In the genomic region with DNA sequence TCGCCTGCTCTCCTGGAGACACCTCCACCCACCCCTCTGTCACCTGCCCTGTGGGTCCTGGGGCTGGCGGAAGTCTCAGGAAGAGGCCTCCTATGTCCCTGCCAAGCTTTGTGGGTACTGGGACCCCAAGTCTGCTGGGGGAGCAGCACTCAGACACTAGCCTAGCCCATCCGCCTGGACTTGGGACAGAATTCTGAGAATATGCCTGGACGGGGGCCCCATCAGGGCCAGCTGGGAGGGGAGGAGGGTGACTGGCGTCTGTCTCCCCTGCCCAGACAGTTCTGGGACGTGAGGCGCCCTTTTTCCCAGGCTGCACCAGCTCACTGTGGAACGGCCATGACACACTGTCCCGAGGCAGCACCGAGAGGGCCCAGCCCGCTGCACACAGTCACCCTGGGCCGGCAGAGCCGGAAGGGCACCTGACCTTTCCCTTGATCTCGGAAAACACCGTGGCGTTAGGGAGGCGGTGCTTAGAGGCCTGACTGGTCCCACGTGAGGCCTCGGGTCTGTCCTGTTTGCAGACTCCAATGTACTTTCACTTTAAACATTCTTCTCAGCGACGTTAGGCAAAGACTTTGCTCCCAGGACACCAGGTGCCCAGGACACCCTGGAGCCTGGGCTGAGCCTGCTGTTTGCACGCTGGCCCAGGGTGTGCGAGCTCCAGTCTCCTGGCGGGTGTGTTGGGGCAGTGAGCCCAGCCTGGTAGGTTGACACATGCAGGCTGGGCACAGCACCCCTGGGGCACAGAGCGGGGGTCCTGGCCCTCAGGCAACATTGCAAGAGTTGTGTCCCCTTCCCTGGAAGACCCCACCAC, we compare ENCODE assay signal across 11 cellular contexts. TPM values are rescaled to one million over a fixed set of nuclear protein-coding genes. Genes with fewer than 3 reads are reported as not detected.
DNase-seq lines count a peak whose midpoint lies in the region; TF ChIP-seq lines count a peak whose summit lies in the region.
"Had no signal": no experiment of that assay in that cellular context is flagged by ENCODE, and none has a peak within 500 bp of the region (broad histone marks: within the 10 kb centered on the region; RNA-seq: fewer than 3 reads in every experiment).

No MANE protein-coding gene starts in this region.

- peaks cover 0 to 2% of the 10 kb centered on the region in 2 donors for H3K27me3 Mint-ChIP-seq in CD4-positive, alpha-beta memory T cell
- H3K27me3 Mint-ChIP-seq in activated naive CD4-positive, alpha-beta T cell treated with anti-CD3 and anti-CD28 coated beads, Interleukin-2, amount 10 ng/mL, durations not matched to agents 7 days and 5 days = peaks cover 26% of the 10 kb centered on the region

- no peaks in the 10 kb centered on the region for H3K79me2 ChIP-seq in hepatocyte

- H3K9me3 Mint-ChIP-seq in CD4-positive, alpha-beta memory T cell = no peaks in the 10 kb centered on the region
- no peaks in the 10 kb centered on the region for H3K9me3 Mint-ChIP-seq in activated naive CD4-positive, alpha-beta T cell treated with anti-CD3 and anti-CD28 coated beads, Interleukin-2, amount 10 ng/mL, durations not matched to agents 7 days and 5 days

- H3K27ac ChIP-seq in RWPE1 (peak overlapping the region; percentile 39), hepatocyte (peak overlapping the region; percentile 96)
- no peak overlapping the region for H3K27ac ChIP-seq in CD4-positive, alpha-beta memory T cell (ENCODE audit: low read depth, low read length)

- H3K36me3 Mint-ChIP-seq in CD4-positive, alpha-beta memory T cell = no peaks in the 10 kb centered on the region
- peaks cover 2% of the 10 kb centered on the region for H3K36me3 Mint-ChIP-seq in activated naive CD4-positive, alpha-beta T cell treated with anti-CD3 and anti-CD28 coated beads, Interleukin-2, amount 10 ng/mL, durations not matched to agents 7 days and 5 days

- no peak overlapping the region for H2AFZ ChIP-seq in hepatocyte

- no peaks in the 10 kb centered on the region for H3K9me3 ChIP-seq in hepatocyte (ENCODE audit: low read depth)
- no peaks in the 10 kb centered on the region for H3K9me3 ChIP-seq in CD4-positive, alpha-beta memory T cell (ENCODE audit: control insufficient read depth in 1 of 2, low read length in 2 of 2)

- H3K36me3 ChIP-seq in hepatocyte (replicated peaks; ENCODE audit: insufficient read depth, low read depth) = no peaks in the 10 kb centered on the region
- H3K36me3 ChIP-seq in CD4-positive, alpha-beta memory T cell (ENCODE audit: insufficient read depth, low read length) = no peaks in the 10 kb centered on the region

- H4K20me1 ChIP-seq in hepatocyte (ENCODE audit: insufficient read depth, poor library complexity, severe bottlenecking) = no peaks in the 10 kb centered on the region

- 57% methylated on average over 25 of the region's 25 CpGs for WGBS in hepatocyte (ENCODE audit: low lambda C conversion rate, missing lambda C conversion rate)

- CTCF ChIA-PET in RWPE1 (lab: Yijun Ruan, JAX) (interaction anchor here (0.6 kb wide), 1 partner anchor 94 kb away, joined by 3 read pairs; no protein-coding TSS in a partner anchor), HEK293T (lab: Yijun Ruan, JAX) (no interaction called here)
- CTCF ChIA-PET in CD4-positive, alpha-beta memory T cell (lab: Charles Lee; ENCODE audit: partially characterized antibody) = no interaction called here
- CTCF ChIA-PET in activated naive CD4-positive, alpha-beta T cell treated with anti-CD3 and anti-CD28 coated beads, Interleukin-2, amount 10 ng/mL, durations not matched to agents 7 days and 5 days (lab: Charles Lee) = no interaction called here

- peaks cover 34% of the 10 kb centered on the region for H3K4me1 ChIP-seq in hepatocyte (ENCODE audit: insufficient read depth)
- H3K4me1 ChIP-seq in CD4-positive, alpha-beta memory T cell (ENCODE audit: insufficient read depth, low read length) = peaks cover 9% of the 10 kb centered on the region

- TF ChIP-seq CTCF in GM12865 (IDR thresholded peaks at IDR 0.05; ENCODE audit: insufficient read depth, low read depth, low read length, missing control alignments) (no peak), RWPE1 (conservative IDR thresholded peaks at IDR 0.05; ENCODE audit: low read depth) (no peak), hepatocyte (IDR thresholded peaks at IDR 0.05; ENCODE audit: poor library complexity) (no peak)

- H3K4me2 ChIP-seq in hepatocyte = peak overlapping the region; percentile 66

- H3K27ac Mint-ChIP-seq in CD4-positive, alpha-beta memory T cell = no peak overlapping the region
- no peak overlapping the region for H3K27ac Mint-ChIP-seq in activated naive CD4-positive, alpha-beta T cell treated with anti-CD3 and anti-CD28 coated beads, Interleukin-2, amount 10 ng/mL, durations not matched to agents 7 days and 5 days

- H3K27me3 ChIP-seq in hepatocyte = peaks cover 8% of the 10 kb centered on the region
- no peaks in the 10 kb centered on the region for H3K27me3 ChIP-seq in CD4-positive, alpha-beta memory T cell (ENCODE audit: insufficient read depth, low read length)

- H3K4me3 ChIP-seq in GM12865 (ENCODE audit: low read depth, low read length) (peak overlapping the region; percentile 39), hepatocyte (no peak overlapping the region)
- no peak overlapping the region for H3K4me3 ChIP-seq in CD4-positive, alpha-beta memory T cell (ENCODE audit: low read length in 2 of 2)

- DNase-seq in GM12865 (ENCODE audit: low read depth) = peak; percentile 89
- no peak for DNase-seq in RWPE1 (ENCODE audit: low spot score)
- DNase-seq in hepatocyte (ENCODE audit: low spot score) = peak; percentile 92
- DNase-seq in renal cortical epithelial cell (ENCODE audit: low read depth) = peak; percentile 90
- no peak for DNase-seq in HEK293T (ENCODE audit: extremely low spot score)
- DNase-seq in CD4-positive, alpha-beta memory T cell = no peak
- DNase-seq in activated naive CD4-positive, alpha-beta T cell treated with anti-CD3 and anti-CD28 coated beads, Interleukin-2, amount 10 ng/mL, durations not matched to agents 7 days and 5 days = no peak
- DNase-seq in foreskin melanocyte = no peak
- DNase-seq: aorta; DND-41; stimulated activated CD4-positive, alpha-beta T cell treated with anti-CD3 and anti-CD28 coated beads, Interleukin-4, amount 100 ng/mL, for 4 hours had no signal

- no peaks in the 10 kb centered on the region for H3K9me2 ChIP-seq in hepatocyte (replicated peaks; ENCODE audit: insufficient read depth)

- H3K4me1 Mint-ChIP-seq in CD4-positive, alpha-beta memory T cell = peaks cover 0 to 8% (median under 1%) of the 10 kb centered on the region in 4 donors
- H3K4me1 Mint-ChIP-seq in activated naive CD4-positive, alpha-beta T cell treated with anti-CD3 and anti-CD28 coated beads, Interleukin-2, amount 10 ng/mL, durations not matched to agents 7 days and 5 days = peaks cover 8% of the 10 kb centered on the region

- no peak overlapping the region for H3K4me3 Mint-ChIP-seq in CD4-positive, alpha-beta memory T cell
- no peak overlapping the region for H3K4me3 Mint-ChIP-seq in activated naive CD4-positive, alpha-beta T cell treated with anti-CD3 and anti-CD28 coated beads, Interleukin-2, amount 10 ng/mL, durations not matched to agents 7 days and 5 days

- intact Hi-C loops in CD4-positive, alpha-beta memory T cell (cut with micrococcal nuclease) = no loop called here

- POLR2A ChIA-PET in RWPE1 (lab: Yijun Ruan, JAX; ENCODE audit: low non-redundant PET) (no interaction called here), HEK293T (lab: Yijun Ruan, JAX) (no interaction called here)
- POLR2A ChIA-PET in CD4-positive, alpha-beta memory T cell (lab: Charles Lee; ENCODE audit: partially characterized antibody) = interaction anchor here (0.8 kb wide), 1 partner anchor 320 kb away, joined by 5 read pairs; no protein-coding TSS in a partner anchor

TF ChIP-seq in HEK293T, 16 proteins besides CTCF, POLR2A, EP300 and RAD21:
- no peak for TF ChIP-seq SP1 (IDR thresholded peaks at IDR 0.05)
- no peak for TF ChIP-seq ELF4 (IDR thresholded peaks at IDR 0.05)
- TF ChIP-seq NFRKB (IDR thresholded peaks at IDR 0.05) = no peak
- no peak for TF ChIP-seq CTBP1 (IDR thresholded peaks at IDR 0.05; ENCODE audit: borderline replicate concordance)
- no peak for TF ChIP-seq L3MBTL2 (conservative IDR thresholded peaks at IDR 0.05)
- no peak for TF ChIP-seq SUZ12 (IDR thresholded peaks at IDR 0.05)
- TF ChIP-seq ARNT (IDR thresholded peaks at IDR 0.05) = no peak

RNA-seq across cellular contexts. Expression of gene SLC26A1, which starts 0.7 kb away (rescaled TPM):
- total RNA-seq in hepatocyte (11.9 and 12.6 TPM in 2 replicates), renal cortical epithelial cell (1.4 and 3.1 TPM in 2 replicates)
- polyA plus RNA-seq in hepatocyte = 9.0 and 9.1 TPM in 2 replicates
- total RNA-seq in CD4-positive, alpha-beta memory T cell = 1 to 10 TPM in 1 of 2 experiments, under 1 TPM in 1; 0.55 to 1.6 TPM
- 1 to 10 TPM in 1 of 2 donors, under 1 TPM in 1; 0.59 to 1.0 TPM for polyA plus RNA-seq in CD4-positive, alpha-beta memory T cell

RNA-seq across cellular contexts. Expression of gene IDUA, which starts 5.7 kb away (rescaled TPM):
- total RNA-seq in hepatocyte = 13.1 and 15.5 TPM in 2 replicates
- 82.6 and 103 TPM in 2 replicates for polyA plus RNA-seq in hepatocyte
- 3.3 and 21.0 TPM in 2 replicates for total RNA-seq in renal cortical epithelial cell
- total RNA-seq in CD4-positive, alpha-beta memory T cell = 10 to 100 TPM; 63.0 to 64.1 TPM
- polyA plus RNA-seq in CD4-positive, alpha-beta memory T cell = 10 to 100 TPM in 1 of 2 donors, 1 to 10 TPM in 1; 5.0 to 14.4 TPM

RNA-seq across cellular contexts. Expression of gene FGFRL1, which starts 18.9 kb away (rescaled TPM):
- total RNA-seq in hepatocyte = 23.1 and 28.1 TPM in 2 replicates
- 27.8 and 34.0 TPM in 2 replicates for polyA plus RNA-seq in hepatocyte
- 14.1 and 48.5 TPM in 2 replicates for total RNA-seq in renal cortical epithelial cell
- total RNA-seq in CD4-positive, alpha-beta memory T cell = 10 to 100 TPM; 22.4 TPM
- 1 to 10 TPM in 1 of 2 donors, under 1 TPM in 1; 0.64 to 2.3 TPM for polyA plus RNA-seq in CD4-positive, alpha-beta memory T cell

RNA-seq across cellular contexts. Expression of gene DGKQ, which starts 19.1 kb away (rescaled TPM):
- total RNA-seq in hepatocyte (13.8 and 17.4 TPM in 2 replicates), renal cortical epithelial cell (21.8 and 23.8 TPM in 2 replicates)
- 20.7 and 21.1 TPM in 2 replicates for polyA plus RNA-seq in hepatocyte
- 10 to 100 TPM; 25.9 to 29.6 TPM for total RNA-seq in CD4-positive, alpha-beta memory T cell
- polyA plus RNA-seq in CD4-positive, alpha-beta memory T cell = 10 to 100 TPM in 1 of 2 donors, 1 to 10 TPM in 1; 1.9 to 10.6 TPM

Comparison
In these comparisons a context has a peak if more than half of its experiments do, and no peak if none do; other contexts are left out.
1. DNase-seq: peak in GM12865 (single experiment), hepatocyte (single experiment) and renal cortical epithelial cell (single experiment); none in RWPE1 (single experiment), HEK293T (single experiment), CD4-positive, alpha-beta memory T cell (0 of 5), activated naive CD4-positive, alpha-beta T cell treated with anti-CD3 and anti-CD28 coated beads, Interleukin-2, amount 10 ng/mL, durations not matched to agents 7 days and 5 days (single experiment) and foreskin melanocyte (single experiment).